ENCODE assay signal across 8 cellular contexts in the genomic region with DNA sequence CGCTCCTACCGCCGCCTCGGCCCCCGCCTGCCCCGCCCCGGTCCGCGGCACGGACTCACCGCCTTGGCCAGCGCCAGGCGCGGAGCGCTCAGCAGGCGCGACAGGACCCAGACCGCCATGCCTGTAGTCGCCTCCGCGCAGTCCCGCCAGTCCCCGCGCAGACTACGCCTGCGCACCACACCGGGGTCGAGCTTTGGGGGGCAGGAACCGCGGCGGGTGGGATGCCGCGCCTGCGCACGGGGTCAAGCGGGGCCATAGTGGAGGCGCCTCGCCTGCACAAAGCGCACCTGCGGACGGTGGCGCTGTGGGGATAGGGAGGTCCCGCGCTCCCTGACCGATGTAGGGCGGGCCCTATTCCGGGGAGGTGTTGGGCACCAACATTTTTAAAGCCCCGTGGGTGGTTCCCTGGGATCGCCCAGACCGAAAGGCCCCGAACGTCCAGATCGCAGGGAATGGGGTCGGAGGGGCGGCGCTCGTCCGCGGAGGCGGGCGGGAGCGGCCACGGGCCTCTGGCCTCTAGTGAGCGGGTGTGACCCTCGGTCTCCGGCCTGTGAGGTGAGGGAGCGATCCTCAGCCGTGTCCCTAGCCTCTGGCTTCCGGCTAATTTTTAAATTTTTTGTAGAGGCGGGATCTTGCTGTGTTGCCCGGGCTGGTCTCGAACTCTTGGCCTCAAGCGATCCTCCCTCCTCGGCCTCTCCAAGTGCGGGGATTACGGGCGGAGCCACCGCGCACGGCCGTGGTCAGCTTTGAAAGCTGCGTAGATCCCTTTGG.
DNase-seq lines count a peak whose midpoint lies in the region; ATAC-seq and TF ChIP-seq lines count a peak whose summit lies in the region.

No MANE protein-coding gene starts in this region.

- peaks cover 0 to 15% (median 0%) of the 10 kb centered on the region in 3 donors for H3K4me1 ChIP-seq in gastroesophageal sphincter

- H3K36me3 ChIP-seq in gastroesophageal sphincter = peaks cover 0 to 20% of the 10 kb centered on the region in 2 donors

- TF ChIP-seq CTCF in 22Rv1 (IDR thresholded peaks at IDR 0.05) (peak; percentile 82), gastroesophageal sphincter (IDR thresholded peaks at IDR 0.05) (peak in 3 of 4 experiments; percentile 25 to 64 (median 33))

- H3K27ac ChIP-seq in 22Rv1 (no peak overlapping the region), gastroesophageal sphincter (peak overlapping the region; percentile 29 to 85 (median 82)), substantia nigra (ENCODE audit: low read depth, low read length, poor library complexity, severe bottlenecking) (no peak overlapping the region)

- peak; percentile 89 for ATAC-seq in GM18520 (IDR thresholded peaks at IDR 0.05; ENCODE audit: unreplicated experiment)
- peak; percentile 74 for ATAC-seq in HG03060 (IDR thresholded peaks at IDR 0.05; ENCODE audit: low read depth, unreplicated experiment)
- peak; percentile 91 for ATAC-seq in gastroesophageal sphincter

- H3K27me3 ChIP-seq in gastroesophageal sphincter = no peaks in the 10 kb centered on the region

- WGBS in gastroesophageal sphincter (ENCODE audit: low coverage in 1 of 2), 2 donors = 60 to 61% methylated on average over 11 to 13 of the region's 82 CpGs

- H3K4me3 ChIP-seq in gastroesophageal sphincter = peak overlapping the region; percentile 43 to 64

- peak; percentile 91 for DNase-seq in NCI-H82 (lab: John Stamatoyannopoulos, UW)
- peak; percentile 15 to 22 for DNase-seq in activated T-helper 1 cell treated with anti-CD3 and anti-CD28 coated beads, Interleukin-2, amount 50 U/mL, for 16 hours (ENCODE audit: low read depth in 1 of 2, low spot score in 1 of 2)
- peak in 54 of 56 donors; percentile 3 to 89 (median 61) for DNase-seq in nucleus accumbens (lab: John Stamatoyannopoulos, UW)
- peak in 45 of 49 donors; percentile 2 to 86 (median 40) for DNase-seq in substantia nigra (lab: John Stamatoyannopoulos, UW)

- TF ChIP-seq POLR2A in gastroesophageal sphincter (IDR thresholded peaks at IDR 0.05) = no peak

- no peaks in the 10 kb centered on the region for H3K9me3 ChIP-seq in gastroesophageal sphincter

- no peak for TF ChIP-seq EP300 in gastroesophageal sphincter (IDR thresholded peaks at IDR 0.05)

Comparison
In these comparisons a context has a peak if more than half of its experiments do, and no peak if none do; other contexts are left out.
1. H3K27ac ChIP-seq: peak in gastroesophageal sphincter (4 of 4); none in 22Rv1 (single experiment) and substantia nigra (single experiment).
2. DNase-seq: peak in every context shown above with its lines; median percentile 91 in NCI-H82; 61 in nucleus accumbens; 40 in substantia nigra; 18 in activated T-helper 1 cell treated with anti-CD3 and anti-CD28 coated beads, Interleukin-2, amount 50 U/mL, for 16 hours.
3. Peak in every context shown above with its lines, with median percentiles within 50 percentile points of each other: ATAC-seq.